8 cellular contexts compared by ENCODE assay signal in the genomic region with DNA sequence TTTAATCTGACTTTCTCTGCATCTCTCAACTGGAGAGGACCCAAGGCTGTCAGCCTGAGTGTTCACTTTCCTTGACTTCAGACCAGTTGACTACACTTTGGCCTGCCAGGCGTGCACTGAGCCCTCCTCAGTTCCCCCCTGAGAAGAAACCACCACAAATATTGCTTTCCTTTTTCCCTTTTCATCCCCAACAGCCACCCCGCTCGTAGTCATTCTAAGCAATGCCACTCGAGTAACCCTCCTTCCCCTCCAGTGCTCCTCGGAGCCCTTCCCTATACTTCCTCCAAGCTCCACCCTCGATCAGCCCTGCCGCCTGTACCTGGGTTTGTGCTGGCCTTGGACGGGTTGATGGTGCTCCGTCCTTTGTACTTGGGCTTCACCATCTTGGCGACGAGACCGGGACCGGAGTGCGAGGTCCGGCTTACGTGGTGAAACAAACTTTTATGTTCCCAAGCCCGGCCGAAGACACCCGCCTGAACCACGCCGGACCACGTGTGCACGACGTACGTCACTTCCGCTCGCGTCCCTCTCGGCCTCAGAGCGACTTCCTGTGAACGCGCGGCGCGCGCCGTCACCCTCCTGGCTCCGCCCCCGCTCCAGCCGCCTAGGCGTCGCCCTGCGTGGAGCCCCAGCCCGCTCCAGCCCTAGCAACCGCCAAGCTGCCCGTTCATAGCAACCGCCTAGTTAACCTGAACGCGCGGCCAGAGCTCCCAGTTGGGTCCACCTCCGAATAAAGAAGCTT. TPM values are rescaled to one million over a fixed set of nuclear protein-coding genes. Genes with fewer than 3 reads are reported as not detected.
DNase-seq lines count a peak whose midpoint lies in the region; ATAC-seq and TF ChIP-seq lines count a peak whose summit lies in the region.

A gene (minus strand): TSS at position 498 of the 742 bp plus-strand sequence. CDS start 115 bp downstream, at position 383.

- H3K36me3 Mint-ChIP-seq in activated naive CD4-positive, alpha-beta T cell treated with anti-CD3 and anti-CD28 coated beads, Interleukin-2, amount 50 U/mL, for 72 hours: peaks cover 18 to 20% of the 10 kb centered on the region in 2 donors

- intact Hi-C loops in testis (cut with DNase I; ENCODE audit: low total_unique reads): no loop called here

- peak; percentile 98 for DNase-seq in GM06990 (ENCODE audit: extremely low read depth, insufficient read length)
- DNase-seq in NCI-H1092 (lab: John Stamatoyannopoulos, UW): peak; percentile 97
- peak; percentile 96 to 97 for DNase-seq in activated naive CD4-positive, alpha-beta T cell treated with anti-CD3 and anti-CD28 coated beads, Interleukin-2, amount 50 U/mL, for 72 hours (ENCODE audit: low spot score in 2 of 2)
- DNase-seq in glomerular endothelial cell (ENCODE audit: extremely low read depth, low read depth, low spot score): peak; percentile 66
- peak; percentile 86 for DNase-seq in omental fat pad (ENCODE audit: low spot score)
- DNase-seq in testis: peak; percentile 99

- H3K27ac ChIP-seq in testis: peak within 1 kb of the TSS; percentile 14 to 82

- ATAC-seq in HG02588 (IDR thresholded peaks at IDR 0.05; ENCODE audit: unreplicated experiment) (peak; percentile 97), SK-N-SH treated with all-trans-retinoic acid at 6 μM for 48 hours (peak; percentile 99), omental fat pad (ENCODE audit: low FRiP score) (peak; percentile 98)
- ATAC-seq in activated naive CD4-positive, alpha-beta T cell treated with anti-CD3 and anti-CD28 coated beads, Interleukin-2, amount 50 U/mL, for 72 hours: peak; percentile 99

- H3K27me3 ChIP-seq in GM06990 (replicated peaks; ENCODE audit: control insufficient read depth, insufficient read depth, low read length) (no peaks in the 10 kb centered on the region), testis (no peaks in the 10 kb centered on the region)

- WGBS in testis, 2 donors: 0 to 1% methylated on average over 40 to 44 of the region's 51 CpGs

- no peak for TF ChIP-seq CTCF in GM06990 (IDR thresholded peaks at IDR 0.05; ENCODE audit: insufficient read depth, low read length, poor library complexity, severe bottlenecking)
- no peak for TF ChIP-seq CTCF in omental fat pad (IDR thresholded peaks at IDR 0.05)
- TF ChIP-seq CTCF in testis (IDR thresholded peaks at IDR 0.05): no peak

- peak within 1 kb of the TSS; percentile 91 to 99 for H3K27ac Mint-ChIP-seq in activated naive CD4-positive, alpha-beta T cell treated with anti-CD3 and anti-CD28 coated beads, Interleukin-2, amount 50 U/mL, for 72 hours

- no peaks in the 10 kb centered on the region for H3K9me3 ChIP-seq in testis

- TF ChIP-seq POLR2A in testis (IDR thresholded peaks at IDR 0.05): peak; percentile 21

- H3K36me3 ChIP-seq in GM06990 (ENCODE audit: control insufficient read depth, insufficient read depth, low read length) (peaks cover 7% of the 10 kb centered on the region), testis (ENCODE audit: low read depth, missing control alignments) (no peaks in the 10 kb centered on the region)

- peaks cover 13% of the 10 kb centered on the region for H3K4me1 ChIP-seq in testis

- peak within 1 kb of the TSS; percentile 91 for H3K4me3 ChIP-seq in GM06990 (replicated peaks; ENCODE audit: low read depth, low read length)
- peak within 1 kb of the TSS; percentile 79 to 89 for H3K4me3 ChIP-seq in testis

- H3K9me3 Mint-ChIP-seq in activated naive CD4-positive, alpha-beta T cell treated with anti-CD3 and anti-CD28 coated beads, Interleukin-2, amount 50 U/mL, for 72 hours: no peaks in the 10 kb centered on the region

TF ChIP-seq in SK-N-SH treated with all-trans-retinoic acid at 6 μM for 48 hours, 23 proteins besides CTCF, POLR2A, EP300 and RAD21 (continues in another document):
- TF ChIP-seq RARB (CRISPR knock-in tag; IDR thresholded peaks at IDR 0.05) (no peak), ZNF565 (CRISPR knock-in tag; conservative IDR thresholded peaks at IDR 0.05; ENCODE audit: low read depth) (no peak), ISL1 (CRISPR knock-in tag; IDR thresholded peaks at IDR 0.05) (no peak), BACH2 (CRISPR knock-in tag; IDR thresholded peaks at IDR 0.05; ENCODE audit: borderline replicate concordance) (no peak), ZFP3 (CRISPR knock-in tag; IDR thresholded peaks at IDR 0.05) (no peak), ZC3H10 (CRISPR knock-in tag; IDR thresholded peaks at IDR 0.05) (no peak), ZNF8 (CRISPR knock-in tag; IDR thresholded peaks at IDR 0.05) (no peak), TOX (CRISPR knock-in tag; IDR thresholded peaks at IDR 0.05; ENCODE audit: borderline replicate concordance) (no peak), PPARA (CRISPR knock-in tag; IDR thresholded peaks at IDR 0.05; ENCODE audit: borderline replicate concordance) (no peak), CSDC2 (CRISPR knock-in tag; IDR thresholded peaks at IDR 0.05) (no peak), ARNTL (CRISPR knock-in tag; IDR thresholded peaks at IDR 0.05; ENCODE audit: borderline replicate concordance, low read depth) (no peak), SNAI2 (CRISPR knock-in tag; IDR thresholded peaks at IDR 0.05) (no peak)
- TF ChIP-seq, protein P1, sequence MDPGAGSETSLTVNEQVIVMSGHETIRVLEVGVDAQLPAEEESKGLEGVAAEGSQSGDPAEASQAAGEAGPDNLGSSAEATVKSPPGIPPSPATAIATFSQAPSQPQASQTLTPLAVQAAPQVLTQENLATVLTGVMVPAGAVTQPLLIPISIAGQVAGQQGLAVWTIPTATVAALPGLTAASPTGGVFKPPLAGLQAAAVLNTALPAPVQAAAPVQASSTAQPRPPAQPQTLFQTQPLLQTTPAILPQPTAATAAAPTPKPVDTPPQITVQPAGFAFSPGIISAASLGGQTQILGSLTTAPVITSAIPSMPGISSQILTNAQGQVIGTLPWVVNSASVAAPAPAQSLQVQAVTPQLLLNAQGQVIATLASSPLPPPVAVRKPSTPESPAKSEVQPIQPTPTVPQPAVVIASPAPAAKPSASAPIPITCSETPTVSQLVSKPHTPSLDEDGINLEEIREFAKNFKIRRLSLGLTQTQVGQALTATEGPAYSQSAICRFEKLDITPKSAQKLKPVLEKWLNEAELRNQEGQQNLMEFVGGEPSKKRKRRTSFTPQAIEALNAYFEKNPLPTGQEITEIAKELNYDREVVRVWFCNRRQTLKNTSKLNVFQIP (CRISPR knock-in tag; IDR thresholded peaks at IDR 0.05; ENCODE audit: borderline replicate concordance, low read depth): no peak
- TF ChIP-seq, protein P2, sequence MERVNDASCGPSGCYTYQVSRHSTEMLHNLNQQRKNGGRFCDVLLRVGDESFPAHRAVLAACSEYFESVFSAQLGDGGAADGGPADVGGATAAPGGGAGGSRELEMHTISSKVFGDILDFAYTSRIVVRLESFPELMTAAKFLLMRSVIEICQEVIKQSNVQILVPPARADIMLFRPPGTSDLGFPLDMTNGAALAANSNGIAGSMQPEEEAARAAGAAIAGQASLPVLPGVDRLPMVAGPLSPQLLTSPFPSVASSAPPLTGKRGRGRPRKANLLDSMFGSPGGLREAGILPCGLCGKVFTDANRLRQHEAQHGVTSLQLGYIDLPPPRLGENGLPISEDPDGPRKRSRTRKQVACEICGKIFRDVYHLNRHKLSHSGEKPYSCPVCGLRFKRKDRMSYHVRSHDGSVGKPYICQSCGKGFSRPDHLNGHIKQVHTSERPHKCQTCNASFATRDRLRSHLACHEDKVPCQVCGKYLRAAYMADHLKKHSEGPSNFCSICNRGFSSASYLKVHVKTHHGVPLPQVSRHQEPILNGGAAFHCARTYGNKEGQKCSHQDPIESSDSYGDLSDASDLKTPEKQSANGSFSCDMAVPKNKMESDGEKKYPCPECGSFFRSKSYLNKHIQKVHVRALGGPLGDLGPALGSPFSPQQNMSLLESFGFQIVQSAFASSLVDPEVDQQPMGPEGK (CRISPR knock-in tag; IDR thresholded peaks at IDR 0.05; ENCODE audit: borderline replicate concordance): no peak
- TF ChIP-seq, protein P3, sequence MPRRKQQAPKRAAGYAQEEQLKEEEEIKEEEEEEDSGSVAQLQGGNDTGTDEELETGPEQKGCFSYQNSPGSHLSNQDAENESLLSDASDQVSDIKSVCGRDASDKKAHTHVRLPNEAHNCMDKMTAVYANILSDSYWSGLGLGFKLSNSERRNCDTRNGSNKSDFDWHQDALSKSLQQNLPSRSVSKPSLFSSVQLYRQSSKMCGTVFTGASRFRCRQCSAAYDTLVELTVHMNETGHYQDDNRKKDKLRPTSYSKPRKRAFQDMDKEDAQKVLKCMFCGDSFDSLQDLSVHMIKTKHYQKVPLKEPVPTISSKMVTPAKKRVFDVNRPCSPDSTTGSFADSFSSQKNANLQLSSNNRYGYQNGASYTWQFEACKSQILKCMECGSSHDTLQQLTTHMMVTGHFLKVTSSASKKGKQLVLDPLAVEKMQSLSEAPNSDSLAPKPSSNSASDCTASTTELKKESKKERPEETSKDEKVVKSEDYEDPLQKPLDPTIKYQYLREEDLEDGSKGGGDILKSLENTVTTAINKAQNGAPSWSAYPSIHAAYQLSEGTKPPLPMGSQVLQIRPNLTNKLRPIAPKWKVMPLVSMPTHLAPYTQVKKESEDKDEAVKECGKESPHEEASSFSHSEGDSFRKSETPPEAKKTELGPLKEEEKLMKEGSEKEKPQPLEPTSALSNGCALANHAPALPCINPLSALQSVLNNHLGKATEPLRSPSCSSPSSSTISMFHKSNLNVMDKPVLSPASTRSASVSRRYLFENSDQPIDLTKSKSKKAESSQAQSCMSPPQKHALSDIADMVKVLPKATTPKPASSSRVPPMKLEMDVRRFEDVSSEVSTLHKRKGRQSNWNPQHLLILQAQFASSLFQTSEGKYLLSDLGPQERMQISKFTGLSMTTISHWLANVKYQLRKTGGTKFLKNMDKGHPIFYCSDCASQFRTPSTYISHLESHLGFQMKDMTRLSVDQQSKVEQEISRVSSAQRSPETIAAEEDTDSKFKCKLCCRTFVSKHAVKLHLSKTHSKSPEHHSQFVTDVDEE (CRISPR knock-in tag; IDR thresholded peaks at IDR 0.05): no peak
- TF ChIP-seq, protein P4, sequence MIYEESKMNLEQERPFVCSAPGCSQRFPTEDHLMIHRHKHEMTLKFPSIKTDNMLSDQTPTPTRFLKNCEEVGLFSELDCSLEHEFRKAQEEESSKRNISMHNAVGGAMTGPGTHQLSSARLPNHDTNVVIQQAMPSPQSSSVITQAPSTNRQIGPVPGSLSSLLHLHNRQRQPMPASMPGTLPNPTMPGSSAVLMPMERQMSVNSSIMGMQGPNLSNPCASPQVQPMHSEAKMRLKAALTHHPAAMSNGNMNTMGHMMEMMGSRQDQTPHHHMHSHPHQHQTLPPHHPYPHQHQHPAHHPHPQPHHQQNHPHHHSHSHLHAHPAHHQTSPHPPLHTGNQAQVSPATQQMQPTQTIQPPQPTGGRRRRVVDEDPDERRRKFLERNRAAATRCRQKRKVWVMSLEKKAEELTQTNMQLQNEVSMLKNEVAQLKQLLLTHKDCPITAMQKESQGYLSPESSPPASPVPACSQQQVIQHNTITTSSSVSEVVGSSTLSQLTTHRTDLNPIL (CRISPR knock-in tag; IDR thresholded peaks at IDR 0.05; ENCODE audit: low read depth): no peak

RNA-seq across cellular contexts. Expression of the gene that starts here (rescaled TPM):
- total RNA-seq in activated naive CD4-positive, alpha-beta T cell treated with anti-CD3 and anti-CD28 coated beads, Interleukin-2, amount 50 U/mL, for 72 hours: 10 to 100 TPM; 70.3 to 75.7 TPM
- 40.6 and 55.2 TPM in 2 replicates for total RNA-seq in glomerular endothelial cell
- 100 to 1,000 TPM in 1 of 4 donors, 10 to 100 TPM in 3; 39.6 to 142 (median 48.1) TPM for total RNA-seq in omental fat pad
- 10 to 100 TPM; 57.4 to 78.7 TPM for total RNA-seq in testis
- 34.4 TPM for polyA plus RNA-seq in testis (ENCODE audit: insufficient read depth, low read depth, low replicate concordance)

Comparison
In these comparisons a context has a peak if more than half of its experiments do, and no peak if none do; other contexts are left out.
1. Peak in every context shown above with its lines: DNase-seq, ATAC-seq, H3K4me3 ChIP-seq and H3K27ac ChIP-seq.